Comparison of ENCODE assay signal across 8 cellular contexts in the genomic region with DNA sequence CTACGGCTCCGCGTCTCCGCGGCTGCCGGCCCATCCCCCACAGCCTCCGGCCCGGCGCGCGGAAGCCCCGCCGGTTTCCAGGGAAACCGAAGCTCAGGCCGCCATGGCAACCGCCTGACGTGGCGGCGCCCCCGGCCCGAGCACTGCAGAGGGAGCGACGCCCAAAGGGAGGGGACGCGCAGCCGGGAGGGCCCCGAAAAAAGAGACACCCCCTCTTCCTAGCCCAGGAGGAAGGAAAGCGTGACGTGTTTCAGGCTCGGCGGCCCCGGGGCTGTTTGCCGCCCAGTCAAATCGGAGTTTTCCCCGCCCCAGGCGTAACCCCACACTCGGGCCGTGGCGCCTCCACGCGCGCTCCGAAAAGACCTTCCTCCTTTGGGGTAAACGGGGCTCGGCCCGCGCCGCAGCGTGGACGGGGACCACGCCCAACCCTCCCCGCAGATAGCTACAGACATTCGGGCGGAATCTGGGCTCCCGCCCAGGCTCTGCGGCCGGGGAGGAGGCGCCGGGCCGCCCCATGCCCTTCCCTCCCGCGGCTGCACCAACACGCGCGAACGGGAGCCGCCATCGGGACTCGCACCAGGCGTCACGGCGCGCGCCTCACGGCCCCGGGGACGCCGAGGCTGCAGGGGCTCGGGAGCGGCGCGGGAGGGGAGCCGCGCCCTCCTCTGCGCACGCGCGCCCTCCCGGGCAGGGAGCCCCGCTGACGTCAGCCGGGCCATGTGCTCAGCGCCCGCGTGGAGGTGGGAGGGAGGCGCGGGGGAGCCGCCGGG. TPM values are rescaled to one million over a fixed set of nuclear protein-coding genes. Genes with fewer than 3 reads are reported as not detected.
DNase-seq lines count a peak whose midpoint lies in the region; TF ChIP-seq lines count a peak whose summit lies in the region.

No MANE protein-coding gene starts in this region.

- no peaks in the 10 kb centered on the region; a peak in 2 of 5 replicates for H3K9me3 Mint-ChIP-seq in H9

- no peaks in the 10 kb centered on the region for H3K27me3 ChIP-seq in H9 (ENCODE audit: insufficient read depth, low read length)
- H3K27me3 ChIP-seq in MG63, result no peaks in the 10 kb centered on the region
- H3K27me3 ChIP-seq in SU-DHL-6 (ENCODE audit: low read length), result no peaks in the 10 kb centered on the region
- H3K27me3 ChIP-seq in cardiac muscle cell, result no peaks in the 10 kb centered on the region
- H3K27me3 ChIP-seq in trophoblast cell (ENCODE audit: insufficient read depth, low read length), result no peaks in the 10 kb centered on the region
- no peaks in the 10 kb centered on the region for H3K27me3 ChIP-seq in tibial nerve

- H4K91ac ChIP-seq in H9 (ENCODE audit: insufficient read length, low read depth, low read length) (no peak overlapping the region), trophoblast cell (ENCODE audit: low read depth, low read length) (peak overlapping the region; percentile 99)

- H3K4ac ChIP-seq in H9 (ENCODE audit: low read depth, low read length) (no peak overlapping the region), trophoblast cell (ENCODE audit: low read depth, low read length) (peak overlapping the region; percentile 96)

- peak overlapping the region in 2 of 3 experiments; percentile 63 to 95; a peak in 3 of 7 replicates for H3K27ac Mint-ChIP-seq in H9

- H4K8ac ChIP-seq in H9 (replicated peaks; ENCODE audit: insufficient read length, low read depth, low read length) (no peak overlapping the region), trophoblast cell (ENCODE audit: low read depth, low read length) (peak overlapping the region; percentile 95)

- H3K9me3 ChIP-seq in H9 (ENCODE audit: control insufficient read depth, low read depth, low read length) (no peaks in the 10 kb centered on the region), MG63 (no peaks in the 10 kb centered on the region), SU-DHL-6 (ENCODE audit: insufficient read depth, low read length) (no peaks in the 10 kb centered on the region), cardiac muscle cell (ENCODE audit: low read depth) (no peaks in the 10 kb centered on the region), trophoblast cell (ENCODE audit: insufficient read depth, low read depth, low read length) (no peaks in the 10 kb centered on the region), tibial nerve (no peaks in the 10 kb centered on the region)

- H3K36me3 ChIP-seq in MG63, result peaks cover 6% of the 10 kb centered on the region
- H3K36me3 ChIP-seq in SU-DHL-6 (ENCODE audit: low read length), result no peaks in the 10 kb centered on the region
- H3K36me3 ChIP-seq in cardiac muscle cell, result no peaks in the 10 kb centered on the region
- peaks cover under 1 to 8% of the 10 kb centered on the region in 2 experiments for H3K36me3 ChIP-seq in trophoblast cell (ENCODE audit: control insufficient read depth in 1 of 2, insufficient read depth in 2 of 2, low read length in 2 of 2)
- H3K36me3 ChIP-seq in tibial nerve, result peaks cover 0 to 1% (median 0%) of the 10 kb centered on the region in 3 donors

- H3K9me2 ChIP-seq in SU-DHL-6 (replicated peaks; ENCODE audit: insufficient read depth, low read length), result no peaks in the 10 kb centered on the region

- TF ChIP-seq CTCF in H9 (conservative IDR thresholded peaks at IDR 0.05) (no peak), SU-DHL-6 (IDR thresholded peaks at IDR 0.05; ENCODE audit: insufficient read depth, low read length, poor library complexity, severe bottlenecking) (no peak), cardiac muscle cell (IDR thresholded peaks at IDR 0.05; ENCODE audit: low read depth, low read length) (no peak), tibial nerve (IDR thresholded peaks at IDR 0.05) (peak in 1 of 5 experiments; percentile 38)

- H3K4me3 ChIP-seq in GM08714 (ENCODE audit: low read length) (peak overlapping the region; percentile 82), MG63 (peak overlapping the region; percentile 61), SU-DHL-6 (ENCODE audit: insufficient read depth, low read length, poor library complexity, severe bottlenecking) (peak overlapping the region; percentile 54), cardiac muscle cell (peak overlapping the region; percentile 62), trophoblast cell (ENCODE audit: low read depth, low read length) (peak overlapping the region; percentile 76), tibial nerve (peak overlapping the region; percentile 49 to 92 (median 71))

- no peak overlapping the region for H3K27ac ChIP-seq in H9 (ENCODE audit: insufficient read length, low read depth, low read length)
- peak overlapping the region; percentile 84 for H3K27ac ChIP-seq in SU-DHL-6 (ENCODE audit: low read depth, low read length)
- peak overlapping the region; percentile 81 for H3K27ac ChIP-seq in cardiac muscle cell
- H3K27ac ChIP-seq in trophoblast cell (ENCODE audit: low read depth, low read length), result peak overlapping the region; percentile 96
- H3K27ac ChIP-seq in tibial nerve, result peak overlapping the region; percentile 96 to 99 (median 99)

- H3K23me2 ChIP-seq in H9 (ENCODE audit: insufficient read length, low read depth, low read length, poor library complexity, severe bottlenecking), result peaks cover 5% of the 10 kb centered on the region

- H2AK5ac ChIP-seq in H9 (ENCODE audit: insufficient read length, low read length) (no peak overlapping the region), trophoblast cell (ENCODE audit: low read length) (peak overlapping the region; percentile 96)

- H3K4me2 ChIP-seq in H9 (ENCODE audit: insufficient read depth, insufficient read length, low read length) (peak overlapping the region; percentile 39), SU-DHL-6 (ENCODE audit: low read depth, low read length, poor library complexity, severe bottlenecking) (peak overlapping the region; percentile 66), trophoblast cell (ENCODE audit: low read length) (peak overlapping the region; percentile 99)

- H3K56ac ChIP-seq in H9 (ENCODE audit: insufficient read length, low read depth, low read length), result no peak overlapping the region

- H3K79me1 ChIP-seq in H9 (ENCODE audit: insufficient read depth, low read depth, low read length, poor library complexity, severe bottlenecking) (no peaks in the 10 kb centered on the region), trophoblast cell (ENCODE audit: low read length) (peaks cover 33% of the 10 kb centered on the region)

- no peaks in the 10 kb centered on the region for H3K27me3 Mint-ChIP-seq in H9 (ENCODE audit: low read depth)

- peak; percentile 54 to 95 for TF ChIP-seq POLR2A in tibial nerve (IDR thresholded peaks at IDR 0.05)

- WGBS in H9 (ENCODE audit: extremely low coverage, insufficient read length, low lambda C conversion rate), result no CpG with 5 or more reads among the region's 99 CpGs
- WGBS in trophoblast cell (ENCODE audit: extremely low coverage, insufficient coverage, insufficient read length), result no CpG with 5 or more reads among the region's 99 CpGs
- 0% methylated on average over 18 to 78 of the region's 99 CpGs for WGBS in tibial nerve, 2 donors

- no peak overlapping the region for H2BK15ac ChIP-seq in H9 (ENCODE audit: low read depth, low read length)

- DNase-seq in H9 (peak; percentile 86), MG63 (peak; percentile 81), cardiac muscle cell (ENCODE audit: low read depth in 1 of 2, low spot score in 1 of 2) (peak; percentile 90 to 93), trophoblast cell (peak; percentile 80 to 92), tibial nerve (ENCODE audit: low spot score in 2 of 2) (peak; percentile 78 to 84)
- DNase-seq in activated naive CD8-positive, alpha-beta T cell treated with anti-CD3 and anti-CD28 coated beads, Interleukin-2, amount 50 U/mL, for 16 hours (ENCODE audit: low read depth, low spot score), result peak; percentile 81

- no peaks in the 10 kb centered on the region for H4K20me1 ChIP-seq in H9 (ENCODE audit: control insufficient read depth, insufficient read depth, insufficient read length)
- peaks cover 2% of the 10 kb centered on the region; the same call in 1 of the 2 replicates for H4K20me1 ChIP-seq in SU-DHL-6 (ENCODE audit: low read depth, low read length)

- H3K23ac ChIP-seq in H9 (ENCODE audit: insufficient read length, low read depth, low read length) (no peak overlapping the region), trophoblast cell (ENCODE audit: low read length) (no peak overlapping the region)

- no peak overlapping the region for H2BK20ac ChIP-seq in H9 (ENCODE audit: low read depth, low read length, poor library complexity, severe bottlenecking)

- H4K5ac ChIP-seq in H9 (ENCODE audit: insufficient read length, low read depth, low read length), result no peak overlapping the region

- H3K4me1 ChIP-seq in H9 (ENCODE audit: insufficient read depth, low read length) (peaks cover 10% of the 10 kb centered on the region; the same call in 1 of the 2 replicates), cardiac muscle cell (ENCODE audit: low read depth) (peaks cover 47% of the 10 kb centered on the region), trophoblast cell (ENCODE audit: control insufficient read depth in 1 of 2, insufficient read depth in 2 of 2, low read length in 2 of 2) (peaks cover 38% of the 10 kb centered on the region in 2 experiments), tibial nerve (peaks cover 5 to 78% (median 66%) of the 10 kb centered on the region in 4 donors)

- peak in 1 of 2 donors; percentile 85 for TF ChIP-seq EP300 in tibial nerve (IDR thresholded peaks at IDR 0.05)

- H3K18ac ChIP-seq in H9 (ENCODE audit: insufficient read length, low read depth, low read length) (peak overlapping the region; percentile 80), trophoblast cell (ENCODE audit: low read length) (peak overlapping the region; percentile 99)

- peak overlapping the region; percentile 84 for H4K12ac ChIP-seq in trophoblast cell (ENCODE audit: low read depth, low read length)

- no peak overlapping the region for H3T11ph ChIP-seq in H9 (ENCODE audit: low read length)

- H3K9ac ChIP-seq in H9 (ENCODE audit: extremely low read depth, insufficient read length, low read length) (peak overlapping the region; percentile 45), SU-DHL-6 (ENCODE audit: low read length) (peak overlapping the region; percentile 78), trophoblast cell (ENCODE audit: low read length) (peak overlapping the region; percentile 97)

- H3K36me3 Mint-ChIP-seq in H9 (ENCODE audit: insufficient read depth in 1 of 3, low read depth in 3 of 3), result peaks cover 2 to 22% (median 13%) of the 10 kb centered on the region in 3 experiments; a peak in 6 of 7 replicates

- H3F3A ChIP-seq in SU-DHL-6 (ENCODE audit: insufficient read depth), result peaks cover 6% of the 10 kb centered on the region; the same call in 1 of the 2 replicates

- H2AFZ ChIP-seq in H9 (ENCODE audit: low read length) (no peak overlapping the region), SU-DHL-6 (ENCODE audit: low read depth, low read length, severe bottlenecking) (peak overlapping the region; percentile 23), trophoblast cell (ENCODE audit: insufficient read depth, low read length, poor library complexity) (peak overlapping the region; percentile 91)

- H2BK5ac ChIP-seq in H9 (ENCODE audit: insufficient read length, low read length) (no peak overlapping the region), trophoblast cell (ENCODE audit: low read depth, low read length, poor library complexity) (peak overlapping the region; percentile 99)

- peaks cover 2% of the 10 kb centered on the region; the same call in 1 of the 2 replicates for H3K79me2 ChIP-seq in H9 (ENCODE audit: insufficient read depth, low read length)
- H3K79me2 ChIP-seq in SU-DHL-6 (ENCODE audit: insufficient read depth, low read length), result peaks cover 9% of the 10 kb centered on the region; the same call in 1 of the 2 replicates
- peaks cover 19% of the 10 kb centered on the region for H3K79me2 ChIP-seq in trophoblast cell (ENCODE audit: control insufficient read depth, insufficient read depth, low read length, poor library complexity)

- peaks cover 43 to 62% of the 10 kb centered on the region in 2 experiments for H3K4me1 Mint-ChIP-seq in H9

- H3K14ac ChIP-seq in H9 (ENCODE audit: insufficient read depth, low read length) (peak overlapping the region; percentile 4), trophoblast cell (ENCODE audit: low read length) (peak overlapping the region; percentile 96)

- no peak overlapping the region for H2BK12ac ChIP-seq in H9 (ENCODE audit: insufficient read length, low read depth, low read length)
- H2BK12ac ChIP-seq in trophoblast cell (ENCODE audit: low read length), result peak overlapping the region; percentile 89

- peak overlapping the region; percentile 69 to 81 for H3K4me3 Mint-ChIP-seq in H9

- H2BK120ac ChIP-seq in H9 (ENCODE audit: low read depth, low read length, poor library complexity, severe bottlenecking), result no peak overlapping the region
- peak overlapping the region; percentile 92 for H2BK120ac ChIP-seq in trophoblast cell (ENCODE audit: insufficient read depth, low read length, poor library complexity)

RNA-seq across cellular contexts. Expression of gene MNT, which starts 7.5 kb away (rescaled TPM):
- total RNA-seq in H9 (2021), result 37.4 and 38.9 TPM in 2 replicates
- 0.07 and 1.4 TPM in 2 replicates for total RNA-seq in MG63 (2014; rRNA removed; shearing (Covaris generic); ENCODE audit: low replicate concordance)
- 15.8 and 17.4 TPM in 2 replicates for total RNA-seq in cardiac muscle cell
- 7.1 and 7.3 TPM in 2 replicates for polyA plus RNA-seq in cardiac muscle cell
- 16.2 and 16.6 TPM in 2 replicates for polyA plus RNA-seq in trophoblast cell (2013)
- 10 to 100 TPM; 12.6 to 32.8 (median 14.9) TPM for total RNA-seq in tibial nerve

RNA-seq across cellular contexts. Expression of gene SGSM2, which starts 56.1 kb away (rescaled TPM):
- total RNA-seq in H9 (2021) (41.5 and 45.6 TPM in 2 replicates), cardiac muscle cell (93.3 and 106 TPM in 2 replicates), tibial nerve (10 to 100 TPM; 31.5 to 93.3 (median 63.7) TPM)
- 7.8 and 9.6 TPM in 2 replicates for total RNA-seq in MG63 (2014; rRNA removed; shearing (Covaris generic); ENCODE audit: low replicate concordance)
- polyA plus RNA-seq in cardiac muscle cell, result 99.3 and 107 TPM in 2 replicates
- 44.8 and 47.2 TPM in 2 replicates for polyA plus RNA-seq in trophoblast cell (2013)

RNA-seq across cellular contexts. Expression of gene TSR1, which starts 57.1 kb away (rescaled TPM):
- total RNA-seq in H9 (2021), result 81.1 and 83.3 TPM in 2 replicates
- total RNA-seq in MG63 (2014; rRNA removed; shearing (Covaris generic); ENCODE audit: low replicate concordance), result 26.6 and 30.9 TPM in 2 replicates
- total RNA-seq in cardiac muscle cell, result 47.1 and 52.6 TPM in 2 replicates
- 34.0 and 43.1 TPM in 2 replicates for polyA plus RNA-seq in cardiac muscle cell
- polyA plus RNA-seq in trophoblast cell (2013), result 25.0 and 26.0 TPM in 2 replicates
- total RNA-seq in tibial nerve, result 10 to 100 TPM; 19.6 to 35.7 (median 24.3) TPM

Comparison
In these comparisons a context has a peak if more than half of its experiments do, and no peak if none do; other contexts are left out.
1. H3K4me2 ChIP-seq: peak in every context shown above with its lines; median percentile 99 in trophoblast cell; 66 in SU-DHL-6; 39 in H9.
2. H3K9ac ChIP-seq: peak in every context shown above with its lines; median percentile 97 in trophoblast cell; 78 in SU-DHL-6; 45 in H9.